In genomic region chr9:32136700-32137339, GRCh38 we compare ENCODE assay signal across 1 cellular context.
A peak's percentile ranks its signal among the peaks of the same experiment; 100 is the strongest.
TF ChIP-seq lines count a peak whose summit lies in the region.

No MANE protein-coding gene starts in this region.

TF ChIP-seq in HepG2, 621 proteins besides CTCF, POLR2A, EP300 and RAD21 (continued from another document and continues in another):
- no peak for TF ChIP-seq ZNF318 (CRISPR knock-in tag; IDR thresholded peaks at IDR 0.05)
- TF ChIP-seq ZNF557 (CRISPR knock-in tag; IDR thresholded peaks at IDR 0.05), result no peak
- TF ChIP-seq ARNT (IDR thresholded peaks at IDR 0.05), result no peak
- TF ChIP-seq MYNN (CRISPR knock-in tag; IDR thresholded peaks at IDR 0.05; ENCODE audit: low read depth), result no peak
- peak; percentile 96 for TF ChIP-seq MED1 (CRISPR knock-in tag; IDR thresholded peaks at IDR 0.05)
- TF ChIP-seq PHB2 (IDR thresholded peaks at IDR 0.05; ENCODE audit: partially characterized antibody), result no peak
- peak; percentile 90 for TF ChIP-seq SP5 (CRISPR knock-in tag; IDR thresholded peaks at IDR 0.05; ENCODE audit: borderline replicate concordance, low read depth)
- no peak for TF ChIP-seq ZNF660 (CRISPR knock-in tag; IDR thresholded peaks at IDR 0.05; ENCODE audit: borderline replicate concordance, low read depth)
- no peak for TF ChIP-seq ZNF280B (CRISPR knock-in tag; IDR thresholded peaks at IDR 0.05; ENCODE audit: borderline replicate concordance)
- peak; percentile 57; the same call in 1 of the 2 replicates for TF ChIP-seq HOXD1 (CRISPR knock-in tag; IDR thresholded peaks at IDR 0.05)
- TF ChIP-seq, protein P1, sequence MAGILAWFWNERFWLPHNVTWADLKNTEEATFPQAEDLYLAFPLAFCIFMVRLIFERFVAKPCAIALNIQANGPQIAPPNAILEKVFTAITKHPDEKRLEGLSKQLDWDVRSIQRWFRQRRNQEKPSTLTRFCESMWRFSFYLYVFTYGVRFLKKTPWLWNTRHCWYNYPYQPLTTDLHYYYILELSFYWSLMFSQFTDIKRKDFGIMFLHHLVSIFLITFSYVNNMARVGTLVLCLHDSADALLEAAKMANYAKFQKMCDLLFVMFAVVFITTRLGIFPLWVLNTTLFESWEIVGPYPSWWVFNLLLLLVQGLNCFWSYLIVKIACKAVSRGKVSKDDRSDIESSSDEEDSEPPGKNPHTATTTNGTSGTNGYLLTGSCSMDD (CRISPR knock-in tag; IDR thresholded peaks at IDR 0.05), result no peak
- no peak for TF ChIP-seq ZNF407 (CRISPR knock-in tag; IDR thresholded peaks at IDR 0.05; ENCODE audit: not compliant biosample characterization)
- TF ChIP-seq RFX5 (IDR thresholded peaks at IDR 0.05; ENCODE audit: low read depth, low read length), result no peak
- no peak for TF ChIP-seq ZFAT (CRISPR knock-in tag; conservative IDR thresholded peaks at IDR 0.05)
- no peak for TF ChIP-seq CBX2 (IDR thresholded peaks at IDR 0.05; ENCODE audit: low read depth, low read length)
- TF ChIP-seq CBX2 (CRISPR knock-in tag; IDR thresholded peaks at IDR 0.05; ENCODE audit: low read depth), result no peak
- peak; percentile 82; the same call in 1 of the 2 replicates for TF ChIP-seq NFKBIZ (CRISPR knock-in tag; IDR thresholded peaks at IDR 0.05)
- no peak for TF ChIP-seq NFE2L1 (CRISPR knock-in tag; IDR thresholded peaks at IDR 0.05; ENCODE audit: borderline replicate concordance)
- no peak for TF ChIP-seq MTF2 (CRISPR knock-in tag; IDR thresholded peaks at IDR 0.05; ENCODE audit: borderline replicate concordance)
- no peak for TF ChIP-seq MAFF (IDR thresholded peaks at IDR 0.05; ENCODE audit: low read depth, low read length)
- TF ChIP-seq ZFP41 (CRISPR knock-in tag; IDR thresholded peaks at IDR 0.05; ENCODE audit: borderline replicate concordance), result no peak
- no peak for TF ChIP-seq ZFX (CRISPR knock-in tag; IDR thresholded peaks at IDR 0.05; ENCODE audit: low read depth)
- no peak for TF ChIP-seq PAX8 (CRISPR knock-in tag; IDR thresholded peaks at IDR 0.05; ENCODE audit: borderline replicate concordance)
- peak; percentile 37; the same call in 1 of the 2 replicates for TF ChIP-seq ZSCAN25 (CRISPR knock-in tag; IDR thresholded peaks at IDR 0.05)
- no peak for TF ChIP-seq FOXC1 (CRISPR knock-in tag; IDR thresholded peaks at IDR 0.05; ENCODE audit: borderline replicate concordance)
- no peak for TF ChIP-seq ZNF672 (CRISPR knock-in tag; IDR thresholded peaks at IDR 0.05)
- TF ChIP-seq ZNF580 (CRISPR knock-in tag; IDR thresholded peaks at IDR 0.05; ENCODE audit: borderline replicate concordance, low read depth), result peak; percentile 65; the same call in 1 of the 2 replicates
- TF ChIP-seq, protein P2, sequence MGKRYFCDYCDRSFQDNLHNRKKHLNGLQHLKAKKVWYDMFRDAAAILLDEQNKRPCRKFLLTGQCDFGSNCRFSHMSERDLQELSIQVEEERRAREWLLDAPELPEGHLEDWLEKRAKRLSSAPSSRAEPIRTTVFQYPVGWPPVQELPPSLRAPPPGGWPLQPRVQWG (CRISPR knock-in tag; IDR thresholded peaks at IDR 0.05; ENCODE audit: borderline replicate concordance, low read depth), result no peak
- peak; percentile 63; the same call in 1 of the 2 replicates for TF ChIP-seq MEF2D (CRISPR knock-in tag; IDR thresholded peaks at IDR 0.05)
- 0 out of 2 replicates have a peak, but pooled peaks have one; percentile 16 for TF ChIP-seq TGIF2 (CRISPR knock-in tag; IDR thresholded peaks at IDR 0.05)
- no peak for TF ChIP-seq TSC22D2 (CRISPR knock-in tag; IDR thresholded peaks at IDR 0.05; ENCODE audit: borderline replicate concordance)
- no peak for TF ChIP-seq AKAP8 (CRISPR knock-in tag; IDR thresholded peaks at IDR 0.05)
- TF ChIP-seq EZH2 (conservative IDR thresholded peaks at IDR 0.05; ENCODE audit: low read depth, low read length), result no peak
- no peak for TF ChIP-seq ZNF207 (IDR thresholded peaks at IDR 0.05; ENCODE audit: borderline replicate concordance)
- TF ChIP-seq MTF1 (CRISPR knock-in tag; IDR thresholded peaks at IDR 0.05), result no peak
- no peak for TF ChIP-seq MAZ (IDR thresholded peaks at IDR 0.05; ENCODE audit: borderline replicate concordance, low read depth, low read length)
- TF ChIP-seq MAZ (CRISPR knock-in tag; IDR thresholded peaks at IDR 0.05; ENCODE audit: low read depth), result no peak
- no peak for TF ChIP-seq ZNF333 (CRISPR knock-in tag; IDR thresholded peaks at IDR 0.05; ENCODE audit: borderline replicate concordance)
- TF ChIP-seq, protein P3, sequence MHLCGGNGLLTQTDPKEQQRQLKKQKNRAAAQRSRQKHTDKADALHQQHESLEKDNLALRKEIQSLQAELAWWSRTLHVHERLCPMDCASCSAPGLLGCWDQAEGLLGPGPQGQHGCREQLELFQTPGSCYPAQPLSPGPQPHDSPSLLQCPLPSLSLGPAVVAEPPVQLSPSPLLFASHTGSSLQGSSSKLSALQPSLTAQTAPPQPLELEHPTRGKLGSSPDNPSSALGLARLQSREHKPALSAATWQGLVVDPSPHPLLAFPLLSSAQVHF (CRISPR knock-in tag; IDR thresholded peaks at IDR 0.05), result no peak
